9 cellular contexts compared by ENCODE assay signal in the genomic region with DNA sequence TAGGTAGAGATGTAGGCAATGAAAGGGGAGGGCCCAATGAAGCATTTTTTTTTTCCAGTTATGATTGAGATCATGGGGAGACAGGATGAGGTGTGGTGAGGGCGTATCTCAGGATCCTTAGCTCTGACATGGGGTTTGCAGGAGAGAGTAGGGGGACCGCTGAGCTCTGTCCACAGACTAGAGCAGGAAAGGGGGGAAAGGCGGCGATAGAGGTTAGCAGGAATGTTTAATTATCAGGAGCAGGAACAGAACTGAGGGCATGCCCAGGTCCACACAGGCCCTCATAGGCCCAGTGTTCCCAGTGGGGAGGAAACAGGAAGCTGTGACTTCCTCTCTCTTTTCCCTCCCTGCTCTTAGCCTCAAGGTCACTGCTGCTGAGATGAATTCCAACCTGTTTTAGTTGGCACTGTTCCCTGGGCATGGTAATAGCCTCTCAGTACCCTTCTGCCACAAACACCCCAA. TPM values are rescaled to one million over a fixed set of nuclear protein-coding genes. Genes with fewer than 3 reads are reported as not detected.
DNase-seq lines count a peak whose midpoint lies in the region; ATAC-seq and TF ChIP-seq lines count a peak whose summit lies in the region.
"Had no signal": no experiment of that assay in that cellular context is flagged by ENCODE, and none has a peak within 500 bp of the region (broad histone marks: within the 10 kb centered on the region; RNA-seq: fewer than 3 reads in every experiment).

No MANE protein-coding gene starts in this region.

- peaks cover 46% of the 10 kb centered on the region for H3K4me1 Mint-ChIP-seq in CD8-positive, alpha-beta T cell (ENCODE audit: low read depth)

- peak overlapping the region; percentile 15 to 36 for H3K9ac ChIP-seq in stomach smooth muscle (ENCODE audit: low read length in 2 of 2)

- H3K27me3 ChIP-seq in CD8-positive, alpha-beta T cell (ENCODE audit: insufficient read depth, low read length), result no peaks in the 10 kb centered on the region
- no peaks in the 10 kb centered on the region for H3K27me3 ChIP-seq in stomach smooth muscle (ENCODE audit: control insufficient read depth in 1 of 2, insufficient read depth in 2 of 2, low read length in 2 of 2)

- no peak overlapping the region for H3K4me3 ChIP-seq in CD8-positive, alpha-beta T cell (ENCODE audit: low read depth, low read length)
- H3K4me3 ChIP-seq in LNCaP clone FGC (ENCODE audit: low read depth, low read length), result no peak overlapping the region
- H3K4me3 ChIP-seq in stomach smooth muscle (ENCODE audit: low read length in 2 of 2), result no peak overlapping the region

- intact Hi-C loops in CD8-positive, alpha-beta T cell (cut with DNase I, micrococcal nuclease), result no loop called here

- H3K27ac ChIP-seq in CD8-positive, alpha-beta T cell (ENCODE audit: low read depth, low read length), result no peak overlapping the region
- H3K27ac ChIP-seq in stomach smooth muscle (ENCODE audit: low read length), result peak overlapping the region; percentile 6

- no peaks in the 10 kb centered on the region for H3K36me3 Mint-ChIP-seq in CD8-positive, alpha-beta T cell
- peaks cover 0 to 6% of the 10 kb centered on the region in 2 donors for H3K36me3 Mint-ChIP-seq in activated naive CD4-positive, alpha-beta T cell treated with anti-CD3 and anti-CD28 coated beads, Interleukin-2, amount 50 U/mL, for 72 hours

- TF ChIP-seq CTCF in CD8-positive, alpha-beta T cell (IDR thresholded peaks at IDR 0.05), result no peak
- TF ChIP-seq CTCF in LNCaP clone FGC (IDR thresholded peaks at IDR 0.05; ENCODE audit: control insufficient read depth, extremely low read depth, insufficient read depth), result no peak

- peaks cover 32% of the 10 kb centered on the region for H3K4me1 ChIP-seq in CD8-positive, alpha-beta T cell (ENCODE audit: insufficient read depth, low read length)
- H3K4me1 ChIP-seq in stomach smooth muscle (ENCODE audit: control insufficient read depth, insufficient read depth, low read length), result peaks cover 18% of the 10 kb centered on the region

- POLR2A ChIA-PET in CD8-positive, alpha-beta T cell (lab: Charles Lee), result interaction anchor here (0.8 to 1.9 kb wide), 5 partner anchors 27 to 56 kb away, joined by 3 to 7 read pairs (median 4); partner anchors contain the start of gene ARHGEF2

- ATAC-seq in CD8-positive, alpha-beta T cell, result no peak
- peak; percentile 42 to 61 for ATAC-seq in activated naive CD4-positive, alpha-beta T cell treated with anti-CD3 and anti-CD28 coated beads, Interleukin-2, amount 50 U/mL, for 72 hours

- DNase-seq in CD8-positive, alpha-beta T cell, result no peak
- peak; percentile 21 for DNase-seq in LNCaP clone FGC (ENCODE audit: low read depth)
- DNase-seq in activated naive CD4-positive, alpha-beta T cell treated with anti-CD3 and anti-CD28 coated beads, Interleukin-2, amount 50 U/mL, for 72 hours (ENCODE audit: low spot score in 2 of 2), result no peak
- peak; percentile 58 for DNase-seq in hepatic stellate cell (ENCODE audit: low spot score)
- DNase-seq in stimulated activated CD4-positive, alpha-beta T cell treated with anti-CD3 and anti-CD28 coated beads, Interleukin-15, amount 100 ng/mL, for 24 hours, result no peak
- no peak for DNase-seq in RKO (ENCODE audit: low spot score)
- no peak for DNase-seq in AG20443 (ENCODE audit: low spot score)

- H3K9me3 Mint-ChIP-seq in CD8-positive, alpha-beta T cell, result no peaks in the 10 kb centered on the region
- H3K9me3 Mint-ChIP-seq in activated naive CD4-positive, alpha-beta T cell treated with anti-CD3 and anti-CD28 coated beads, Interleukin-2, amount 50 U/mL, for 72 hours, result no peaks in the 10 kb centered on the region

- no peak overlapping the region for H3K4me3 Mint-ChIP-seq in CD8-positive, alpha-beta T cell

- no peaks in the 10 kb centered on the region for H3K27me3 Mint-ChIP-seq in CD8-positive, alpha-beta T cell (ENCODE audit: low read depth)

- H3K9me3 ChIP-seq in CD8-positive, alpha-beta T cell (ENCODE audit: low read length), result no peaks in the 10 kb centered on the region
- no peaks in the 10 kb centered on the region for H3K9me3 ChIP-seq in stomach smooth muscle (ENCODE audit: control insufficient read depth in 2 of 2, low read length in 2 of 2)

- H3K36me3 ChIP-seq in CD8-positive, alpha-beta T cell (ENCODE audit: insufficient read depth, low read length), result no peaks in the 10 kb centered on the region
- no peaks in the 10 kb centered on the region for H3K36me3 ChIP-seq in stomach smooth muscle (ENCODE audit: control insufficient read depth in 2 of 2, insufficient read depth in 2 of 2, low read length in 2 of 2)

- peak overlapping the region; percentile 66 for H3K27ac Mint-ChIP-seq in CD8-positive, alpha-beta T cell
- peak overlapping the region; percentile 90 to 91 for H3K27ac Mint-ChIP-seq in activated naive CD4-positive, alpha-beta T cell treated with anti-CD3 and anti-CD28 coated beads, Interleukin-2, amount 50 U/mL, for 72 hours

- CTCF ChIA-PET in CD8-positive, alpha-beta T cell (lab: Charles Lee), result interaction anchor here (1.7 kb wide), 1 partner anchor 49 kb away, joined by 11 read pairs; no protein-coding TSS in a partner anchor

RNA-seq across cellular contexts. Expression of gene RXFP4, which starts 0.9 kb away (rescaled TPM):
- total RNA-seq in CD8-positive, alpha-beta T cell, result not detected
- total RNA-seq in activated naive CD4-positive, alpha-beta T cell treated with anti-CD3 and anti-CD28 coated beads, Interleukin-2, amount 50 U/mL, for 72 hours, result not detected
- total RNA-seq: lower leg skin had no signal

RNA-seq across cellular contexts. Expression of gene KHDC4, which starts 6.3 kb away (rescaled TPM):
- total RNA-seq in CD8-positive, alpha-beta T cell, result 10 to 100 TPM; 47.4 to 54.6 TPM
- total RNA-seq in activated naive CD4-positive, alpha-beta T cell treated with anti-CD3 and anti-CD28 coated beads, Interleukin-2, amount 50 U/mL, for 72 hours, result 100 to 1,000 TPM in 1 of 2 donors, 10 to 100 TPM in 1; 81.2 to 100 TPM

RNA-seq across cellular contexts. Expression of gene RIT1, which starts 29.4 kb away (rescaled TPM):
- 10 to 100 TPM; 79.6 to 85.0 TPM for total RNA-seq in CD8-positive, alpha-beta T cell
- total RNA-seq in activated naive CD4-positive, alpha-beta T cell treated with anti-CD3 and anti-CD28 coated beads, Interleukin-2, amount 50 U/mL, for 72 hours, result 10 to 100 TPM; 33.1 to 49.2 TPM

RNA-seq across cellular contexts. Expression of gene ARHGEF2, which starts 37.8 kb away (rescaled TPM):
- 10 to 100 TPM; 51.6 to 52.3 TPM for total RNA-seq in CD8-positive, alpha-beta T cell
- 100 to 1,000 TPM; 131 to 238 TPM for total RNA-seq in activated naive CD4-positive, alpha-beta T cell treated with anti-CD3 and anti-CD28 coated beads, Interleukin-2, amount 50 U/mL, for 72 hours

Comparison
In these comparisons a context has a peak if more than half of its experiments do, and no peak if none do; other contexts are left out.
1. DNase-seq: peak in LNCaP clone FGC (single experiment) and hepatic stellate cell (single experiment); none in CD8-positive, alpha-beta T cell (0 of 7), activated naive CD4-positive, alpha-beta T cell treated with anti-CD3 and anti-CD28 coated beads, Interleukin-2, amount 50 U/mL, for 72 hours (0 of 2), stimulated activated CD4-positive, alpha-beta T cell treated with anti-CD3 and anti-CD28 coated beads, Interleukin-15, amount 100 ng/mL, for 24 hours (single experiment), RKO (single experiment) and AG20443 (single experiment).